19 cellular contexts compared by ENCODE assay signal in genomic region chr10:43815486-43815885, GRCh38.
DNase-seq lines count a peak whose midpoint lies in the region; ATAC-seq lines count a peak whose summit lies in the region.
"Had no signal": no experiment of that assay in that cellular context is flagged by ENCODE, and none has a peak within 500 bp of the region (broad histone marks: within the 10 kb centered on the region; RNA-seq: fewer than 3 reads in every experiment).

No MANE protein-coding gene starts in this region.

- H4K20me1 ChIP-seq in Karpas-422 (ENCODE audit: insufficient read depth, low read depth, low read length): no peaks in the 10 kb centered on the region

- H3K4me3 Mint-ChIP-seq in activated T-cell treated with anti-CD3 and anti-CD28 coated beads, Interleukin-2, amount 50 U/mL, for 4 hours: peak overlapping the region; percentile 27
- peak overlapping the region; percentile 68 for H3K4me3 Mint-ChIP-seq in central memory CD8-positive, alpha-beta T cell
- no peak overlapping the region for H3K4me3 Mint-ChIP-seq in activated CD4-positive, alpha-beta memory T cell treated with anti-CD3 and anti-CD28 coated beads, Interleukin-2, amount 10 ng/mL, durations not matched to agents 7 days and 5 days
- H3K4me3 Mint-ChIP-seq: nephron progenitor cell; stimulated activated naive B cell treated with anti-CD40 and anti-IgM and Interleukin-4, amounts not matched to agents 10 μg/mL and 1 μg/mL and 100 μg/mL, for 72 hours had no signal

- no peak overlapping the region for H3K9ac ChIP-seq in Karpas-422 (ENCODE audit: low read length)
- H3K9ac ChIP-seq: KMS-11 had no signal

- no peaks in the 10 kb centered on the region for H3K27me3 Mint-ChIP-seq in activated T-cell treated with anti-CD3 and anti-CD28 coated beads, Interleukin-2, amount 50 U/mL, for 4 hours (ENCODE audit: low read depth)
- no peaks in the 10 kb centered on the region for H3K27me3 Mint-ChIP-seq in central memory CD8-positive, alpha-beta T cell
- H3K27me3 Mint-ChIP-seq in activated CD4-positive, alpha-beta memory T cell treated with anti-CD3 and anti-CD28 coated beads, Interleukin-2, amount 10 ng/mL, durations not matched to agents 7 days and 5 days: peaks cover 40% of the 10 kb centered on the region
- H3K27me3 Mint-ChIP-seq: stimulated activated naive B cell treated with anti-CD40 and anti-IgM and Interleukin-4, amounts not matched to agents 10 μg/mL and 1 μg/mL and 100 μg/mL, for 72 hours had no signal

- no peak overlapping the region for H3K4me3 ChIP-seq in Karpas-422 (ENCODE audit: low read length)
- H3K4me3 ChIP-seq: esophagus squamous epithelium, HAP-1, PC-9, SK-N-MC had no signal

- H3K4me2 ChIP-seq in Karpas-422 (ENCODE audit: low read depth, low read length, poor library complexity, severe bottlenecking): no peak overlapping the region
- H3K4me2 ChIP-seq: KMS-11, PC-9 had no signal

- peak overlapping the region; percentile 84 for H3K27ac Mint-ChIP-seq in central memory CD8-positive, alpha-beta T cell (ENCODE audit: low read depth)
- no peak overlapping the region for H3K27ac Mint-ChIP-seq in activated CD4-positive, alpha-beta memory T cell treated with anti-CD3 and anti-CD28 coated beads, Interleukin-2, amount 10 ng/mL, durations not matched to agents 7 days and 5 days
- H3K27ac Mint-ChIP-seq: nephron progenitor cell; stimulated activated naive B cell treated with anti-CD40 and anti-IgM and Interleukin-4, amounts not matched to agents 10 μg/mL and 1 μg/mL and 100 μg/mL, for 72 hours had no signal

- POLR2A ChIA-PET in activated CD4-positive, alpha-beta memory T cell treated with anti-CD3 and anti-CD28 coated beads, Interleukin-2, amount 10 ng/mL, durations not matched to agents 7 days and 5 days (lab: Charles Lee): no interaction called here

- H3K27ac ChIP-seq in Karpas-422 (ENCODE audit: low read length): peak overlapping the region; percentile 58; the same call in 1 of the 2 replicates
- H3K27ac ChIP-seq: KMS-11, PC-9, SK-N-MC had no signal

- no peaks in the 10 kb centered on the region for H3K79me2 ChIP-seq in Karpas-422 (ENCODE audit: low read length)

- ATAC-seq in activated T-cell treated with anti-CD3 and anti-CD28 coated beads, Interleukin-2, amount 50 U/mL, for 4 hours: no peak
- no peak for ATAC-seq in central memory CD8-positive, alpha-beta T cell (replicated peaks; ENCODE audit: extremely low read depth, poor library complexity, severe bottlenecking)
- peak; percentile 80 for ATAC-seq in stimulated activated naive CD8-positive, alpha-beta T cell treated with anti-CD3 and anti-CD28 coated beads, Interleukin-15, Interleukin-2, amounts not matched to agents 100 U/mL and 50 U/mL, for 24 hours
- no peak for ATAC-seq in HG02678 (IDR thresholded peaks at IDR 0.05; ENCODE audit: unreplicated experiment)

- H3K36me3 Mint-ChIP-seq in activated T-cell treated with anti-CD3 and anti-CD28 coated beads, Interleukin-2, amount 50 U/mL, for 4 hours (ENCODE audit: insufficient read depth): no peaks in the 10 kb centered on the region
- H3K36me3 Mint-ChIP-seq in central memory CD8-positive, alpha-beta T cell (ENCODE audit: insufficient read depth): peaks cover 2% of the 10 kb centered on the region
- no peaks in the 10 kb centered on the region for H3K36me3 Mint-ChIP-seq in activated CD4-positive, alpha-beta memory T cell treated with anti-CD3 and anti-CD28 coated beads, Interleukin-2, amount 10 ng/mL, durations not matched to agents 7 days and 5 days (ENCODE audit: low read depth)
- H3K36me3 Mint-ChIP-seq: stimulated activated naive B cell treated with anti-CD40 and anti-IgM and Interleukin-4, amounts not matched to agents 10 μg/mL and 1 μg/mL and 100 μg/mL, for 72 hours had no signal

- H3K9me3 Mint-ChIP-seq in activated T-cell treated with anti-CD3 and anti-CD28 coated beads, Interleukin-2, amount 50 U/mL, for 4 hours: no peaks in the 10 kb centered on the region
- H3K9me3 Mint-ChIP-seq in central memory CD8-positive, alpha-beta T cell: no peaks in the 10 kb centered on the region
- H3K9me3 Mint-ChIP-seq in activated CD4-positive, alpha-beta memory T cell treated with anti-CD3 and anti-CD28 coated beads, Interleukin-2, amount 10 ng/mL, durations not matched to agents 7 days and 5 days: no peaks in the 10 kb centered on the region
- H3K9me3 Mint-ChIP-seq: nephron progenitor cell; stimulated activated naive B cell treated with anti-CD40 and anti-IgM and Interleukin-4, amounts not matched to agents 10 μg/mL and 1 μg/mL and 100 μg/mL, for 72 hours had no signal

- no peak overlapping the region for H2AFZ ChIP-seq in Karpas-422 (ENCODE audit: low read length)
- H2AFZ ChIP-seq: PC-9 had no signal

- DNase-seq in activated T-cell treated with anti-CD3 and anti-CD28 coated beads, Interleukin-2, amount 50 U/mL, for 4 hours: no peak
- DNase-seq in activated T-cell treated with anti-CD3 and anti-CD28 coated beads for 4 hours: no peak
- DNase-seq in Karpas-422: no peak
- DNase-seq in central memory CD8-positive, alpha-beta T cell (ENCODE audit: low spot score in 2 of 2): no peak
- DNase-seq in stimulated activated naive CD8-positive, alpha-beta T cell treated with anti-CD3 and anti-CD28 coated beads, Interleukin-15, Interleukin-2, amounts not matched to agents 100 U/mL and 50 U/mL, for 24 hours: peak; percentile 20
- no peak for DNase-seq in activated CD4-positive, alpha-beta memory T cell treated with anti-CD3 and anti-CD28 coated beads, Interleukin-2, amount 10 ng/mL, durations not matched to agents 7 days and 5 days
- no peak for DNase-seq in NCI-H82 treated with DMSO at 0.1 percent for 48 hours (lab: John Stamatoyannopoulos, UW; ENCODE audit: unreplicated experiment)
- DNase-seq: ACHN; esophagus squamous epithelium; glutamatergic neuron; NCI-H1105 treated with DMSO at 0.1 percent for 48 hours; NCI-H69; nephron progenitor cell; PC-9; stimulated activated naive B cell treated with anti-CD40 and anti-IgM and Interleukin-4, amounts not matched to agents 10 μg/mL and 1 μg/mL and 100 μg/mL, for 72 hours had no signal

- peaks cover 26% of the 10 kb centered on the region for H3K4me1 ChIP-seq in Karpas-422 (ENCODE audit: low read length)
- H3K4me1 ChIP-seq: HAP-1 had no signal

- H3K27me3 ChIP-seq in Karpas-422 (ENCODE audit: low read length): no peaks in the 10 kb centered on the region
- H3K27me3 ChIP-seq: esophagus squamous epithelium had no signal

- peaks cover 45% of the 10 kb centered on the region for H3K4me1 Mint-ChIP-seq in activated T-cell treated with anti-CD3 and anti-CD28 coated beads, Interleukin-2, amount 50 U/mL, for 4 hours (ENCODE audit: low read depth)
- peaks cover 45% of the 10 kb centered on the region for H3K4me1 Mint-ChIP-seq in central memory CD8-positive, alpha-beta T cell
- H3K4me1 Mint-ChIP-seq in activated CD4-positive, alpha-beta memory T cell treated with anti-CD3 and anti-CD28 coated beads, Interleukin-2, amount 10 ng/mL, durations not matched to agents 7 days and 5 days: peaks cover 29% of the 10 kb centered on the region

- no peaks in the 10 kb centered on the region for H3K9me3 ChIP-seq in Karpas-422 (ENCODE audit: low read length)
- H3K9me3 ChIP-seq: esophagus squamous epithelium, HAP-1 had no signal

- H3K36me3 ChIP-seq in Karpas-422 (ENCODE audit: insufficient read depth, low read length): no peaks in the 10 kb centered on the region
- H3K36me3 ChIP-seq: esophagus squamous epithelium, HAP-1 had no signal

- no peaks in the 10 kb centered on the region for H3K9me2 ChIP-seq in Karpas-422 (replicated peaks; ENCODE audit: insufficient read depth, low read length)

- CTCF ChIA-PET in activated CD4-positive, alpha-beta memory T cell treated with anti-CD3 and anti-CD28 coated beads, Interleukin-2, amount 10 ng/mL, durations not matched to agents 7 days and 5 days (lab: Charles Lee): no interaction called here
